ENCODE assay signal across 10 cellular contexts in the genomic region with DNA sequence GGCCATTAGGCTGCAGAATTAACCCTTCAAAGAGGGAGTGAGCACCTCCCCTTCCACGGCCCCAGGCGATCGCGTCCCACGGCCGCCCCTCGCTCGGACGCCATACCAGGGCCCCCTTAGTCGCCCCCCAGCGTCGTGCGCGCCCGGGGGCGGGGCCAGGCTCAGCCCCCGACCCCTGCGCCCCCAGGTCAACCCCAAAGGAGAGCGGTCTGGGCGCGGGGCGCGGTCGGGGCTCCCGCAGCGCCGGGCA. TPM values are rescaled to one million over a fixed set of nuclear protein-coding genes. Genes with fewer than 3 reads are reported as not detected.
DNase-seq lines count a peak whose midpoint lies in the region; ATAC-seq and TF ChIP-seq lines count a peak whose summit lies in the region.
"Had no signal": no experiment of that assay in that cellular context is flagged by ENCODE, and none has a peak within 500 bp of the region (broad histone marks: within the 10 kb centered on the region; RNA-seq: fewer than 3 reads in every experiment).

No MANE protein-coding gene starts in this region.

- no peaks in the 10 kb centered on the region for H3K9me3 Mint-ChIP-seq in T-helper 1 cell treated with Interleukin-12 subunit alpha and Interleukin-12 subunit beta and Interleukin-4 antibody, amounts not matched to agents 30 μg/mL and 1 μg/mL, for 36 hours

- H3K4me1 ChIP-seq in adipocyte (ENCODE audit: control insufficient read depth, insufficient read depth, low read length): peaks cover 54% of the 10 kb centered on the region

- DNase-seq in T-helper 1 cell: no peak
- DNase-seq in adipocyte (ENCODE audit: low read depth): no peak
- DNase-seq in kidney epithelial cell (ENCODE audit: low read depth): no peak
- peak in 2 of 49 donors; percentile 47 to 68 for DNase-seq in substantia nigra (lab: John Stamatoyannopoulos, UW)
- no peak for DNase-seq in cerebellum (ENCODE audit: low spot score)
- DNase-seq in NCI-H1436 treated with DMSO at 0.1 percent for 48 hours (lab: John Stamatoyannopoulos, UW): no peak

- no peak for ATAC-seq in GM19452 (IDR thresholded peaks at IDR 0.05; ENCODE audit: unreplicated experiment)

- H3K4me1 Mint-ChIP-seq in T-helper 1 cell treated with Interleukin-12 subunit alpha and Interleukin-12 subunit beta and Interleukin-4 antibody, amounts not matched to agents 30 μg/mL and 1 μg/mL, for 36 hours (ENCODE audit: low read depth): peaks cover 43% of the 10 kb centered on the region

- H3K36me3 Mint-ChIP-seq in T-helper 1 cell treated with Interleukin-12 subunit alpha and Interleukin-12 subunit beta and Interleukin-4 antibody, amounts not matched to agents 30 μg/mL and 1 μg/mL, for 36 hours (ENCODE audit: low read depth): no peaks in the 10 kb centered on the region

- peak overlapping the region; percentile 70 for H3K27ac Mint-ChIP-seq in T-helper 1 cell treated with Interleukin-12 subunit alpha and Interleukin-12 subunit beta and Interleukin-4 antibody, amounts not matched to agents 30 μg/mL and 1 μg/mL, for 36 hours

- peak overlapping the region; percentile 88 for H3K4me3 Mint-ChIP-seq in T-helper 1 cell treated with Interleukin-12 subunit alpha and Interleukin-12 subunit beta and Interleukin-4 antibody, amounts not matched to agents 30 μg/mL and 1 μg/mL, for 36 hours

- H3K9me3 ChIP-seq in adipocyte (ENCODE audit: control insufficient read depth, low read length): no peaks in the 10 kb centered on the region

- H3K27ac ChIP-seq in substantia nigra (ENCODE audit: low read depth, low read length, poor library complexity, severe bottlenecking): peak overlapping the region; percentile 98

- H3K36me3 ChIP-seq in adipocyte (ENCODE audit: control insufficient read depth, insufficient read depth, low read length, severe bottlenecking) (peaks cover 3% of the 10 kb centered on the region), kidney epithelial cell (ENCODE audit: control insufficient read depth, insufficient read depth, low read length) (no peaks in the 10 kb centered on the region)

- H3K9ac ChIP-seq in adipocyte (ENCODE audit: low read length): peak overlapping the region; percentile 96

- H3K4me3 ChIP-seq in adipocyte (ENCODE audit: low read length) (peak overlapping the region; percentile 83), kidney epithelial cell (ENCODE audit: low read depth, low read length) (peak overlapping the region; percentile 91)

- no peaks in the 10 kb centered on the region for H3K27me3 Mint-ChIP-seq in T-helper 1 cell treated with Interleukin-12 subunit alpha and Interleukin-12 subunit beta and Interleukin-4 antibody, amounts not matched to agents 30 μg/mL and 1 μg/mL, for 36 hours (ENCODE audit: low read depth)

- H3K27me3 ChIP-seq in adipocyte (replicated peaks; ENCODE audit: control insufficient read depth, insufficient read depth, low read length): no peaks in the 10 kb centered on the region
- H3K27me3 ChIP-seq in kidney epithelial cell (ENCODE audit: control insufficient read depth, insufficient read depth, low read length): no peaks in the 10 kb centered on the region

- TF ChIP-seq CTCF in kidney epithelial cell (IDR thresholded peaks at IDR 0.05; ENCODE audit: insufficient read depth, low read length, poor library complexity, severe bottlenecking): no peak

RNA-seq across cellular contexts. Expression of gene ZBTB4, which starts 0.4 kb away (rescaled TPM):
- total RNA-seq in kidney epithelial cell: 26.3 and 28.3 TPM in 2 replicates
- 17.1 TPM for total RNA-seq in cerebellum

RNA-seq across cellular contexts. Expression of gene SLC35G6, which starts 2.2 kb away (rescaled TPM):
- total RNA-seq in kidney epithelial cell (not detected in 2 replicates), cerebellum (not detected)
- total RNA-seq: frontal cortex, M059J had no signal

RNA-seq across cellular contexts. Expression of gene POLR2A, which starts 5.1 kb away (rescaled TPM):
- total RNA-seq in kidney epithelial cell (56.9 and 57.8 TPM in 2 replicates), cerebellum (79.8 TPM)

RNA-seq across cellular contexts. Expression of gene CHRNB1, which starts 34.2 kb away (rescaled TPM):
- total RNA-seq in kidney epithelial cell (19.0 and 21.6 TPM in 2 replicates), cerebellum (12.5 TPM)

RNA-seq across cellular contexts. Expression of gene FGF11, which starts 39.8 kb away (rescaled TPM):
- total RNA-seq in kidney epithelial cell (1.5 and 1.8 TPM in 2 replicates), cerebellum (7.3 TPM)
